In genomic region chr6:48069280-48069679, GRCh38 we compare ENCODE assay signal across 10 cellular contexts. TPM values are rescaled to one million over a fixed set of nuclear protein-coding genes. Genes with fewer than 3 reads are reported as not detected.
A peak's percentile ranks its signal among the peaks of the same experiment; 100 is the strongest.
DNase-seq lines count a peak whose midpoint lies in the region; ATAC-seq and TF ChIP-seq lines count a peak whose summit lies in the region.
"Had no signal": no experiment of that assay in that cellular context is flagged by ENCODE, and none has a peak within 500 bp of the region (broad histone marks: within the 10 kb centered on the region; RNA-seq: fewer than 3 reads in every experiment).

No MANE protein-coding gene starts in this region.

- H3K4me1 ChIP-seq in prostate gland (replicated peaks) = no peaks in the 10 kb centered on the region
- H3K4me1 ChIP-seq: colonic mucosa had no signal

- H3K4me3 Mint-ChIP-seq in endothelial cell (ENCODE audit: unreplicated experiment) = peak overlapping the region; percentile 43
- H3K4me3 Mint-ChIP-seq: CD8-positive, alpha-beta T cell had no signal

- no peaks in the 10 kb centered on the region for H3K9me3 Mint-ChIP-seq in endothelial cell (ENCODE audit: unreplicated experiment)
- H3K9me3 Mint-ChIP-seq: CD8-positive, alpha-beta T cell had no signal

- H3K4me1 Mint-ChIP-seq in endothelial cell (ENCODE audit: unreplicated experiment) = peaks cover 33% of the 10 kb centered on the region

- H3K27ac Mint-ChIP-seq in endothelial cell (ENCODE audit: unreplicated experiment) = peak overlapping the region; percentile 84
- H3K27ac Mint-ChIP-seq: CD8-positive, alpha-beta T cell had no signal

- DNase-seq in EL (peak; percentile 13), NCI-H146 treated with DMSO at 0.1 percent for 48 hours (lab: John Stamatoyannopoulos, UW; ENCODE audit: unreplicated experiment) (peak; percentile 27), endothelial cell (ENCODE audit: low spot score) (no peak), omental fat pad (ENCODE audit: low spot score) (no peak), DMS79 (lab: John Stamatoyannopoulos, UW) (no peak), prostate gland (ENCODE audit: low spot score) (no peak)
- no peak for DNase-seq in activated CD4-positive, alpha-beta T cell treated with anti-CD3 and anti-CD28 coated beads for 1 hour
- DNase-seq: CD8-positive, alpha-beta T cell; colonic mucosa had no signal

- no peak overlapping the region for H3K4me3 ChIP-seq in prostate gland
- H3K4me3 ChIP-seq: colonic mucosa had no signal

- no peak for TF ChIP-seq CTCF in endothelial cell (IDR thresholded peaks at IDR 0.05; ENCODE audit: unreplicated experiment)
- no peak for TF ChIP-seq CTCF in omental fat pad (IDR thresholded peaks at IDR 0.05)
- no peak for TF ChIP-seq CTCF in prostate gland (IDR thresholded peaks at IDR 0.05)

- no peaks in the 10 kb centered on the region for H3K36me3 ChIP-seq in prostate gland
- H3K36me3 ChIP-seq: colonic mucosa had no signal

- TF ChIP-seq POLR2A in prostate gland (IDR thresholded peaks at IDR 0.05) = no peak

- H3K36me3 Mint-ChIP-seq in endothelial cell (ENCODE audit: low read depth, unreplicated experiment) = peaks cover 20% of the 10 kb centered on the region
- H3K36me3 Mint-ChIP-seq: CD8-positive, alpha-beta T cell had no signal

- intact Hi-C loops in prostate gland (cut with DNase I) = no loop called here

- H3K27ac ChIP-seq in prostate gland = no peak overlapping the region
- H3K27ac ChIP-seq: colonic mucosa had no signal

- peaks cover 4% of the 10 kb centered on the region for H3K27me3 Mint-ChIP-seq in endothelial cell (ENCODE audit: unreplicated experiment)

- no peaks in the 10 kb centered on the region for H3K27me3 ChIP-seq in prostate gland (replicated peaks; ENCODE audit: insufficient read depth)

- WGBS in prostate gland = 38% methylated on average over 11 of the region's 11 CpGs

- no peaks in the 10 kb centered on the region for H3K9me3 ChIP-seq in prostate gland
- H3K9me3 ChIP-seq: colonic mucosa had no signal

- peak; percentile 43 for ATAC-seq in omental fat pad (ENCODE audit: low FRiP score)
- ATAC-seq in HG03432 (IDR thresholded peaks at IDR 0.05; ENCODE audit: unreplicated experiment) = no peak
- ATAC-seq: CD8-positive, alpha-beta T cell had no signal

RNA-seq across cellular contexts. Expression of gene PTCHD4, which starts 41.7 kb away (rescaled TPM):
- total RNA-seq in endothelial cell (ENCODE audit: unreplicated experiment) (28.5 TPM), omental fat pad (1 to 10 TPM in 2 of 4 donors, under 1 TPM in 2; 0.56 to 2.2 (median 0.91) TPM), prostate gland (1 to 10 TPM; 1.0 to 1.1 TPM)
- total RNA-seq: CD8-positive, alpha-beta T cell; colonic mucosa had no signal

Comparison
In these comparisons a context has a peak if more than half of its experiments do, and no peak if none do; other contexts are left out.
1. DNase-seq: peak in EL (single experiment) and NCI-H146 treated with DMSO at 0.1 percent for 48 hours (single experiment); none in endothelial cell (single experiment), omental fat pad (single experiment), activated CD4-positive, alpha-beta T cell treated with anti-CD3 and anti-CD28 coated beads for 1 hour (single experiment), DMS79 (single experiment) and prostate gland (single experiment).